Comparison of ENCODE assay signal across 15 cellular contexts in the genomic region with DNA sequence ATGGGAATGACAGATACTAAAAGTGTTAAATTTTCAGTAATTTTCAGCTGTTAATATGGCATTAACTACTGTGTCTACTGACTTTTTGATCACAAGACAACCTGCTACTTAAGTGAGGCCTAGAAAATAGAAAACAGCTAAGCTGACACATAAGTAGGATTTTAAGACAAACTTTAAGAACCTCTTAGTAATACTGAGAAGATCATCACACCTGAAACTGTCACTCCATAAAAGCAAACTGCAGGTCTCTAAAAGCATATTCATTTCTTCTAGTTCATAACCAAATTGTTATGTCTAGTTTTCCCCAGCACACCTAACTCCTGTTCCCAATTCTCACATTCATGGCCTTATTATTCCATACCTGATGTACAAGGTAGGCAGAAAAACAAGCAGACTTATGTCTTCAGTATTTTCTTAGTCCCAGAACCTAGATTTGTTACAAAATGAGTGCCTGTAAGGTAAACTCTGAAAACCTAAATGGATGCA. TPM values are rescaled to one million over a fixed set of nuclear protein-coding genes. Genes with fewer than 3 reads are reported as not detected.
DNase-seq lines count a peak whose midpoint lies in the region; ATAC-seq and TF ChIP-seq lines count a peak whose summit lies in the region.
"Had no signal": no experiment of that assay in that cellular context is flagged by ENCODE, and none has a peak within 500 bp of the region (broad histone marks: within the 10 kb centered on the region; RNA-seq: fewer than 3 reads in every experiment).

No MANE protein-coding gene starts in this region.

- peaks cover 24% of the 10 kb centered on the region for H3K4me1 ChIP-seq in CD8-positive, alpha-beta memory T cell (ENCODE audit: insufficient read depth, low read length)

- H3K27ac Mint-ChIP-seq in activated T-cell treated with anti-CD3 and anti-CD28 coated beads, Interleukin-2, amount 50 U/mL, for 24 hours: peak overlapping the region; percentile 92
- H3K27ac Mint-ChIP-seq in CD8-positive, alpha-beta memory T cell: peak overlapping the region in 7 of 8 donors; percentile 3 to 70 (median 58)
- H3K27ac Mint-ChIP-seq in activated T-helper 17 cell treated with anti-CD3 and anti-CD28 coated beads, Interleukin-2, amount 50 U/mL, for 72 hours: peak overlapping the region; percentile 86
- peak overlapping the region; percentile 23 to 38 (median 34) for H3K27ac Mint-ChIP-seq in nephron
- H3K27ac Mint-ChIP-seq: activated naive CD8-positive, alpha-beta T cell treated with anti-CD3 and anti-CD28 coated beads, Interleukin-2, amount 10 ng/mL, durations not matched to agents 7 days and 5 days had no signal

- DNase-seq in activated T-cell treated with anti-CD3 and anti-CD28 coated beads, Interleukin-2, amount 50 U/mL, for 24 hours: no peak
- no peak for DNase-seq in activated T-cell treated with anti-CD3 and anti-CD28 coated beads, Interleukin-2, amount 50 U/mL, for 48 hours
- DNase-seq in CD8-positive, alpha-beta memory T cell: no peak
- DNase-seq in LoVo (ENCODE audit: low spot score): no peak
- no peak for DNase-seq in foreskin melanocyte
- DNase-seq: activated naive CD8-positive, alpha-beta T cell treated with anti-CD3 and anti-CD28 coated beads, Interleukin-2, amount 10 ng/mL, durations not matched to agents 7 days and 5 days; mucosa of descending colon; occipital lobe; stimulated activated naive CD8-positive, alpha-beta T cell treated with anti-CD3 and anti-CD28 coated beads, Interleukin-15, amount 100 ng/mL, for 72 hours; upper lobe of left lung had no signal

- no peak for TF ChIP-seq CTCF in nephron (IDR thresholded peaks at IDR 0.05; ENCODE audit: unreplicated experiment in 3 of 3)

- ATAC-seq in activated T-helper 17 cell treated with anti-CD3 and anti-CD28 coated beads, Interleukin-2, amount 50 U/mL, for 72 hours (replicated peaks): peak; percentile 70
- no peak for ATAC-seq in GM18519 (IDR thresholded peaks at IDR 0.05; ENCODE audit: low FRiP score, unreplicated experiment)

- H3K9me3 ChIP-seq in CD8-positive, alpha-beta memory T cell (ENCODE audit: low read length): no peaks in the 10 kb centered on the region
- H3K9me3 ChIP-seq: breast epithelium, mucosa of descending colon, upper lobe of left lung had no signal

- no peaks in the 10 kb centered on the region for H3K27me3 Mint-ChIP-seq in activated T-cell treated with anti-CD3 and anti-CD28 coated beads, Interleukin-2, amount 50 U/mL, for 24 hours
- H3K27me3 Mint-ChIP-seq in CD8-positive, alpha-beta memory T cell: no peaks in the 10 kb centered on the region
- no peaks in the 10 kb centered on the region for H3K27me3 Mint-ChIP-seq in activated T-helper 17 cell treated with anti-CD3 and anti-CD28 coated beads, Interleukin-2, amount 50 U/mL, for 72 hours
- no peaks in the 10 kb centered on the region for H3K27me3 Mint-ChIP-seq in nephron (ENCODE audit: low read depth)
- H3K27me3 Mint-ChIP-seq: activated naive CD8-positive, alpha-beta T cell treated with anti-CD3 and anti-CD28 coated beads, Interleukin-2, amount 10 ng/mL, durations not matched to agents 7 days and 5 days; stimulated activated naive CD8-positive, alpha-beta T cell treated with anti-CD3 and anti-CD28 coated beads, Interleukin-15, amount 100 ng/mL, for 72 hours had no signal

- H3K27ac ChIP-seq in CD8-positive, alpha-beta memory T cell (ENCODE audit: low read depth, low read length): no peak overlapping the region
- H3K27ac ChIP-seq: breast epithelium, RWPE1 had no signal

- H3K36me3 ChIP-seq in CD8-positive, alpha-beta memory T cell (ENCODE audit: insufficient read depth, low read length): peaks cover 13% of the 10 kb centered on the region
- H3K36me3 ChIP-seq: breast epithelium had no signal

- H3K9me3 Mint-ChIP-seq in activated T-cell treated with anti-CD3 and anti-CD28 coated beads, Interleukin-2, amount 50 U/mL, for 24 hours: no peaks in the 10 kb centered on the region
- H3K9me3 Mint-ChIP-seq in CD8-positive, alpha-beta memory T cell: no peaks in the 10 kb centered on the region
- H3K9me3 Mint-ChIP-seq in activated T-helper 17 cell treated with anti-CD3 and anti-CD28 coated beads, Interleukin-2, amount 50 U/mL, for 72 hours: no peaks in the 10 kb centered on the region
- no peaks in the 10 kb centered on the region for H3K9me3 Mint-ChIP-seq in nephron
- H3K9me3 Mint-ChIP-seq: activated naive CD8-positive, alpha-beta T cell treated with anti-CD3 and anti-CD28 coated beads, Interleukin-2, amount 10 ng/mL, durations not matched to agents 7 days and 5 days; stimulated activated naive CD8-positive, alpha-beta T cell treated with anti-CD3 and anti-CD28 coated beads, Interleukin-15, amount 100 ng/mL, for 72 hours had no signal

- POLR2A ChIA-PET in CD8-positive, alpha-beta memory T cell (lab: Charles Lee): interaction anchor here (1.3 to 2.2 kb wide), 2 partner anchors 11 to 43 kb away, joined by 3 to 8 read pairs; a partner anchor contains a TSS

- CTCF ChIA-PET in CD8-positive, alpha-beta memory T cell (lab: Charles Lee): interaction anchor here (0.6 to 7.5 kb wide), 30 partner anchors 8 to 489 kb away, joined by 3 to 54 read pairs (median 4); a partner anchor contains a TSS

- no peaks in the 10 kb centered on the region for H3K27me3 ChIP-seq in CD8-positive, alpha-beta memory T cell (ENCODE audit: insufficient read depth, low read length, poor library complexity, severe bottlenecking)
- H3K27me3 ChIP-seq: breast epithelium, upper lobe of left lung had no signal

- no peak overlapping the region for H3K4me3 ChIP-seq in CD8-positive, alpha-beta memory T cell (ENCODE audit: low read length)
- H3K4me3 ChIP-seq: breast epithelium, mucosa of descending colon, upper lobe of left lung had no signal

- H3K4me1 Mint-ChIP-seq in activated T-cell treated with anti-CD3 and anti-CD28 coated beads, Interleukin-2, amount 50 U/mL, for 24 hours (ENCODE audit: low read depth): peaks cover 92% of the 10 kb centered on the region
- H3K4me1 Mint-ChIP-seq in CD8-positive, alpha-beta memory T cell: peaks cover 40 to 64% (median 55%) of the 10 kb centered on the region in 3 donors
- H3K4me1 Mint-ChIP-seq in activated T-helper 17 cell treated with anti-CD3 and anti-CD28 coated beads, Interleukin-2, amount 50 U/mL, for 72 hours: peaks cover 43% of the 10 kb centered on the region
- peaks cover 37% of the 10 kb centered on the region for H3K4me1 Mint-ChIP-seq in nephron

- H3K4me3 Mint-ChIP-seq in activated T-cell treated with anti-CD3 and anti-CD28 coated beads, Interleukin-2, amount 50 U/mL, for 24 hours: peak overlapping the region; percentile 51
- H3K4me3 Mint-ChIP-seq in CD8-positive, alpha-beta memory T cell: no peak overlapping the region
- H3K4me3 Mint-ChIP-seq in activated T-helper 17 cell treated with anti-CD3 and anti-CD28 coated beads, Interleukin-2, amount 50 U/mL, for 72 hours: peak overlapping the region; percentile 59
- H3K4me3 Mint-ChIP-seq in nephron: no peak overlapping the region
- H3K4me3 Mint-ChIP-seq: activated naive CD8-positive, alpha-beta T cell treated with anti-CD3 and anti-CD28 coated beads, Interleukin-2, amount 10 ng/mL, durations not matched to agents 7 days and 5 days; stimulated activated naive CD8-positive, alpha-beta T cell treated with anti-CD3 and anti-CD28 coated beads, Interleukin-15, amount 100 ng/mL, for 72 hours had no signal

- H3K36me3 Mint-ChIP-seq in activated T-cell treated with anti-CD3 and anti-CD28 coated beads, Interleukin-2, amount 50 U/mL, for 24 hours (ENCODE audit: low read depth): peaks cover 84% of the 10 kb centered on the region
- H3K36me3 Mint-ChIP-seq in CD8-positive, alpha-beta memory T cell: peaks cover 0 to 43% (median 9%) of the 10 kb centered on the region in 3 donors
- peaks cover 86% of the 10 kb centered on the region for H3K36me3 Mint-ChIP-seq in activated T-helper 17 cell treated with anti-CD3 and anti-CD28 coated beads, Interleukin-2, amount 50 U/mL, for 72 hours (ENCODE audit: low read depth)
- peaks cover 49% of the 10 kb centered on the region for H3K36me3 Mint-ChIP-seq in nephron (ENCODE audit: low read depth)

RNA-seq across cellular contexts. Expression of a gene that starts 8.0 kb away (rescaled TPM):
- total RNA-seq in CD8-positive, alpha-beta memory T cell: 100 to 1,000 TPM; 469 to 492 TPM
- 50.6 TPM for polyA plus RNA-seq in CD8-positive, alpha-beta memory T cell
- total RNA-seq in activated T-helper 17 cell treated with anti-CD3 and anti-CD28 coated beads, Interleukin-2, amount 50 U/mL, for 72 hours: 100 to 1,000 TPM; 276 to 391 TPM

RNA-seq across cellular contexts. Expression of a gene that starts 11.0 kb away (rescaled TPM):
- 10 to 100 TPM; 29.1 to 29.5 TPM for total RNA-seq in CD8-positive, alpha-beta memory T cell
- polyA plus RNA-seq in CD8-positive, alpha-beta memory T cell: 50.8 TPM
- total RNA-seq in activated T-helper 17 cell treated with anti-CD3 and anti-CD28 coated beads, Interleukin-2, amount 50 U/mL, for 72 hours: 10 to 100 TPM; 21.4 to 29.6 TPM

RNA-seq across cellular contexts. Expression of a gene that starts 43.8 kb away (rescaled TPM):
- under 1 TPM; 0.33 to 0.73 TPM for total RNA-seq in CD8-positive, alpha-beta memory T cell
- not detected for polyA plus RNA-seq in CD8-positive, alpha-beta memory T cell
- under 1 TPM; 0.15 to 0.56 TPM for total RNA-seq in activated T-helper 17 cell treated with anti-CD3 and anti-CD28 coated beads, Interleukin-2, amount 50 U/mL, for 72 hours

Comparison
In these comparisons a context has a peak if more than half of its experiments do, and no peak if none do; other contexts are left out.
1. H3K27ac Mint-ChIP-seq: peak in every context shown above with its lines; median percentile 92 in activated T-cell treated with anti-CD3 and anti-CD28 coated beads, Interleukin-2, amount 50 U/mL, for 24 hours; 86 in activated T-helper 17 cell treated with anti-CD3 and anti-CD28 coated beads, Interleukin-2, amount 50 U/mL, for 72 hours; 58 in CD8-positive, alpha-beta memory T cell; 34 in nephron.
2. H3K4me3 Mint-ChIP-seq: peak in activated T-cell treated with anti-CD3 and anti-CD28 coated beads, Interleukin-2, amount 50 U/mL, for 24 hours (single experiment) and activated T-helper 17 cell treated with anti-CD3 and anti-CD28 coated beads, Interleukin-2, amount 50 U/mL, for 72 hours (single experiment); none in CD8-positive, alpha-beta memory T cell (0 of 7) and nephron (0 of 3).